ENCODE assay signal across 8 cellular contexts in genomic region chr3:95167748-95168147, GRCh38.
"Had no signal": no experiment of that assay in that cellular context is flagged by ENCODE, and none has a peak within 500 bp of the region (broad histone marks: within the 10 kb centered on the region; RNA-seq: fewer than 3 reads in every experiment).

No MANE protein-coding gene starts in this region.

- FAIRE-seq: HTR-8/SVneo had no signal

- H3K27me3 Mint-ChIP-seq: IgD-negative memory B cell had no signal

- H3K27ac ChIP-seq: GM23248 had no signal

- H3K27ac Mint-ChIP-seq: IgD-negative memory B cell had no signal

- H3K9me3 ChIP-seq: HAP-1 had no signal

- H3K4me1 Mint-ChIP-seq: IgD-negative memory B cell had no signal

- H3K36me3 ChIP-seq: HAP-1 had no signal

- ATAC-seq: HCT116 had no signal

- H3K4me3 ChIP-seq: GM23248, HAP-1 had no signal

- H3K9ac ChIP-seq: GM23248 had no signal

- H3K4me1 ChIP-seq: HAP-1 had no signal

- DNase-seq: GM23248, GOT3, H7, KBM-7 had no signal

- H3K36me3 Mint-ChIP-seq: IgD-negative memory B cell had no signal

- H3K4me3 Mint-ChIP-seq: IgD-negative memory B cell had no signal

- H2AFZ ChIP-seq: GM23248 had no signal
